12 cellular contexts compared by ENCODE assay signal in genomic region chr20:63561624-63562396, GRCh38. TPM values are rescaled to one million over a fixed set of nuclear protein-coding genes. Genes with fewer than 3 reads are reported as not detected.
"Had no signal": no experiment of that assay in that cellular context is flagged by ENCODE, and none has a peak within 500 bp of the region (broad histone marks: within the 10 kb centered on the region; RNA-seq: fewer than 3 reads in every experiment).

No MANE protein-coding gene starts in this region.

- FAIRE-seq: K562 had no signal

- H3K36me3 ChIP-seq: HAP-1 had no signal

- H3K4me1 ChIP-seq: HAP-1 had no signal

- ATAC-seq: HCT116, K562 had no signal

- H2AFZ ChIP-seq: GM23248 had no signal

- H3K27ac ChIP-seq: GM23248, HL-60 had no signal

- H3K9ac ChIP-seq: GM23248 had no signal

- DNase-seq: GM23248, GOT3, H7, HFFc6, IMR-90, KG1 had no signal

- H3K4me3 ChIP-seq: GM23248, HAP-1, K562 had no signal

- H3K9me3 ChIP-seq: HAP-1 had no signal

RNA-seq across cellular contexts. Expression of gene FNDC11, which starts 7.9 kb away (rescaled TPM):
- total RNA-seq: H4, HFFc6, HT1080 had no signal

RNA-seq across cellular contexts. Expression of gene SRMS, which starts 14.3 kb away (rescaled TPM):
- total RNA-seq: GM23248, H4, HFFc6, HT1080, IMR-90, K562 had no signal
- polyA plus RNA-seq: GM23248, IMR-90 had no signal

RNA-seq across cellular contexts. Expression of gene PTK6, which starts 24.6 kb away (rescaled TPM):
- total RNA-seq: GM23248, H4, HT1080, IMR-90, K562 had no signal
- polyA plus RNA-seq: GM23248, IMR-90 had no signal
